ENCODE assay signal across 26 cellular contexts in genomic region chr19:30276312-30276884, GRCh38.
"Had no signal": no experiment of that assay in that cellular context is flagged by ENCODE, and none has a peak within 500 bp of the region (broad histone marks: within the 10 kb centered on the region; RNA-seq: fewer than 3 reads in every experiment).

No MANE protein-coding gene starts in this region.

- H3K27ac ChIP-seq: brain microvascular endothelial cell, cardiac muscle cell, VCaP had no signal

- H3K9me3 Mint-ChIP-seq: activated CD4-positive, alpha-beta memory T cell treated with anti-CD3 and anti-CD28 coated beads, Interleukin-2, amount 10 ng/mL, durations not matched to agents 7 days and 5 days had no signal

- H3K4me3 Mint-ChIP-seq: activated CD4-positive, alpha-beta memory T cell treated with anti-CD3 and anti-CD28 coated beads, Interleukin-2, amount 10 ng/mL, durations not matched to agents 7 days and 5 days; activated naive CD4-positive, alpha-beta T cell treated with anti-CD3 and anti-CD28 coated beads for 36 hours; activated naive CD8-positive, alpha-beta T cell; activated T-helper 17 cell treated with anti-CD3 and anti-CD28 coated beads, Interleukin-2, amount 50 U/mL, for 72 hours; T-cell had no signal

- H3K36me3 Mint-ChIP-seq: activated naive CD8-positive, alpha-beta T cell; T-cell had no signal

- H3K4me1 Mint-ChIP-seq: activated CD4-positive, alpha-beta memory T cell treated with anti-CD3 and anti-CD28 coated beads, Interleukin-2, amount 10 ng/mL, durations not matched to agents 7 days and 5 days; activated T-helper 17 cell treated with anti-CD3 and anti-CD28 coated beads, Interleukin-2, amount 50 U/mL, for 72 hours; T-cell had no signal

- ATAC-seq: activated T-helper 17 cell treated with anti-CD3 and anti-CD28 coated beads, Interleukin-2, amount 50 U/mL, for 72 hours; T-cell had no signal

- H3K27me3 Mint-ChIP-seq: activated CD4-positive, alpha-beta memory T cell treated with anti-CD3 and anti-CD28 coated beads, Interleukin-2, amount 10 ng/mL, durations not matched to agents 7 days and 5 days had no signal

- H3K4me3 ChIP-seq: cardiac muscle cell had no signal

- H3K36me3 ChIP-seq: brain microvascular endothelial cell, cardiac muscle cell had no signal

- FAIRE-seq: astrocyte, TTC549 had no signal

- H3K27me3 ChIP-seq: brain microvascular endothelial cell had no signal

- DNase-seq: activated CD4-positive, alpha-beta memory T cell treated with anti-CD3 and anti-CD28 coated beads, Interleukin-2, amount 10 ng/mL, durations not matched to agents 7 days and 5 days; activated CD4-positive, alpha-beta T cell treated with anti-CD3 and anti-CD28 coated beads, Interleukin-2, amount 50 U/mL, for 1 hour; activated CD4-positive, CD25-positive, alpha-beta regulatory T cell; activated gamma-delta T cell; activated naive CD4-positive, alpha-beta T cell treated with anti-CD3 and anti-CD28 coated beads for 36 hours; activated T-cell treated with anti-CD3 and anti-CD28 coated beads for 4 hours; activated T-cell treated with anti-CD3 and anti-CD28 coated beads, Interleukin-2, amount 50 U/mL, for 48 hours; amygdala; brain microvascular endothelial cell; cerebellar nuclear complex; NCI-H146; NCI-H187 treated with DMSO at 0.1 percent for 48 hours; NCI-H2081 treated with DMSO at 0.1 percent for 48 hours; NCI-H226; NCI-H510A treated with DMSO at 0.1 percent for 48 hours; NCI-H82; SIG-M5; T-cell; T-helper 2 cell; T1000 had no signal

- H3K27ac Mint-ChIP-seq: activated CD4-positive, alpha-beta memory T cell treated with anti-CD3 and anti-CD28 coated beads, Interleukin-2, amount 10 ng/mL, durations not matched to agents 7 days and 5 days; activated naive CD4-positive, alpha-beta T cell treated with anti-CD3 and anti-CD28 coated beads for 36 hours; activated naive CD8-positive, alpha-beta T cell; activated T-helper 17 cell treated with anti-CD3 and anti-CD28 coated beads, Interleukin-2, amount 50 U/mL, for 72 hours; T-cell had no signal
